1 cellular context compared by ENCODE assay signal in genomic region chr19:41958367-41959055, GRCh38.
TF ChIP-seq lines count a peak whose summit lies in the region.

No MANE protein-coding gene starts in this region.

TF ChIP-seq in HepG2, 621 proteins besides CTCF, POLR2A, EP300 and RAD21 (continued from another document and continues in another):
- no peak for TF ChIP-seq AFF4 (CRISPR knock-in tag; IDR thresholded peaks at IDR 0.05)
- 0 out of 2 replicates have a peak, but pooled peaks have one; percentile 19 for TF ChIP-seq ZNF275 (CRISPR knock-in tag; IDR thresholded peaks at IDR 0.05; ENCODE audit: borderline replicate concordance)
- no peak for TF ChIP-seq DBP (CRISPR knock-in tag; IDR thresholded peaks at IDR 0.05; ENCODE audit: not compliant biosample characterization)
- TF ChIP-seq ZNF878 (CRISPR knock-in tag; IDR thresholded peaks at IDR 0.05): no peak
- TF ChIP-seq TSC22D2 (CRISPR knock-in tag; IDR thresholded peaks at IDR 0.05; ENCODE audit: borderline replicate concordance): no peak
- TF ChIP-seq YY1 (IDR thresholded peaks at IDR 0.05; ENCODE audit: insufficient read depth, insufficient replicate concordance, low read depth, low read length): no peak
- no peak for TF ChIP-seq ZBTB39 (CRISPR knock-in tag; IDR thresholded peaks at IDR 0.05)
- TF ChIP-seq ZNF687 (CRISPR knock-in tag; IDR thresholded peaks at IDR 0.05): peak; percentile 59
- peak; percentile 44 for TF ChIP-seq MXD4 (CRISPR knock-in tag; IDR thresholded peaks at IDR 0.05)
- no peak for TF ChIP-seq GABPB1 (CRISPR knock-in tag; IDR thresholded peaks at IDR 0.05)
- TF ChIP-seq ZBTB46 (CRISPR knock-in tag; IDR thresholded peaks at IDR 0.05; ENCODE audit: borderline replicate concordance): no peak
- TF ChIP-seq ZNF431 (CRISPR knock-in tag; IDR thresholded peaks at IDR 0.05; ENCODE audit: borderline replicate concordance, low read depth): 0 out of 2 replicates have a peak, but pooled peaks have one; percentile 37
- TF ChIP-seq ZNF674 (CRISPR knock-in tag; IDR thresholded peaks at IDR 0.05; ENCODE audit: low read depth): peak; percentile 86; the same call in 1 of the 2 replicates
- TF ChIP-seq ZNF350 (CRISPR knock-in tag; IDR thresholded peaks at IDR 0.05; ENCODE audit: borderline replicate concordance, low read depth): no peak
- TF ChIP-seq ZFP62 (CRISPR knock-in tag; IDR thresholded peaks at IDR 0.05): no peak
- TF ChIP-seq CERS6 (CRISPR knock-in tag; IDR thresholded peaks at IDR 0.05): no peak
- 0 out of 2 replicates have a peak, but pooled peaks have one; percentile 9 for TF ChIP-seq ZNF329 (CRISPR knock-in tag; IDR thresholded peaks at IDR 0.05; ENCODE audit: low read depth)
- TF ChIP-seq ZNF607 (CRISPR knock-in tag; IDR thresholded peaks at IDR 0.05; ENCODE audit: borderline replicate concordance): no peak; the same call in 1 of the 2 replicates
- no peak for TF ChIP-seq ELF1 (CRISPR knock-in tag; IDR thresholded peaks at IDR 0.05)
- TF ChIP-seq THAP8 (CRISPR knock-in tag; IDR thresholded peaks at IDR 0.05; ENCODE audit: borderline replicate concordance): no peak
- no peak for TF ChIP-seq STAT5B (CRISPR knock-in tag; IDR thresholded peaks at IDR 0.05)
- no peak for TF ChIP-seq SIX1 (CRISPR knock-in tag; IDR thresholded peaks at IDR 0.05; ENCODE audit: borderline replicate concordance)
- TF ChIP-seq ZNF660 (CRISPR knock-in tag; IDR thresholded peaks at IDR 0.05; ENCODE audit: borderline replicate concordance, low read depth): no peak
- TF ChIP-seq SMAD3 (CRISPR knock-in tag; IDR thresholded peaks at IDR 0.05): no peak
- no peak for TF ChIP-seq MIXL1 (CRISPR knock-in tag; IDR thresholded peaks at IDR 0.05)
- TF ChIP-seq SALL1 (CRISPR knock-in tag; IDR thresholded peaks at IDR 0.05): peak; percentile 12; the same call in 1 of the 2 replicates
- 0 out of 2 replicates have a peak, but pooled peaks have one; percentile 40 for TF ChIP-seq NFKB2 (CRISPR knock-in tag; IDR thresholded peaks at IDR 0.05; ENCODE audit: borderline replicate concordance)
- TF ChIP-seq AHR (CRISPR knock-in tag; IDR thresholded peaks at IDR 0.05): 0 out of 2 replicates have a peak, but pooled peaks have one; percentile 11
- TF ChIP-seq ZNF564 (CRISPR knock-in tag; IDR thresholded peaks at IDR 0.05): no peak
- no peak for TF ChIP-seq ZNF354B (CRISPR knock-in tag; IDR thresholded peaks at IDR 0.05)
- no peak for TF ChIP-seq BHLHE40 (IDR thresholded peaks at IDR 0.05; ENCODE audit: low read length)
- TF ChIP-seq ARNTL (CRISPR knock-in tag; IDR thresholded peaks at IDR 0.05): no peak
- TF ChIP-seq ZNF883 (CRISPR knock-in tag; IDR thresholded peaks at IDR 0.05; ENCODE audit: not compliant biosample characterization): no peak
- no peak for TF ChIP-seq KDM6A (CRISPR knock-in tag; IDR thresholded peaks at IDR 0.05; ENCODE audit: low read depth)
- no peak for TF ChIP-seq DPF2 (CRISPR knock-in tag; IDR thresholded peaks at IDR 0.05; ENCODE audit: borderline replicate concordance, low read depth)
- no peak for TF ChIP-seq ZNF20 (CRISPR knock-in tag; IDR thresholded peaks at IDR 0.05)
- no peak for TF ChIP-seq POGK (CRISPR knock-in tag; conservative IDR thresholded peaks at IDR 0.05)
- TF ChIP-seq FOXK1 (CRISPR knock-in tag; IDR thresholded peaks at IDR 0.05; ENCODE audit: borderline replicate concordance, low read depth): no peak
- no peak for TF ChIP-seq GTF3A (CRISPR knock-in tag; conservative IDR thresholded peaks at IDR 0.05)
- 0 out of 2 replicates have a peak, but pooled peaks have one; percentile 13 for TF ChIP-seq PHF20 (CRISPR knock-in tag; IDR thresholded peaks at IDR 0.05)
- no peak for TF ChIP-seq ZBTB43 (CRISPR knock-in tag; conservative IDR thresholded peaks at IDR 0.05)
- TF ChIP-seq ZNF225 (CRISPR knock-in tag; IDR thresholded peaks at IDR 0.05): 0 out of 2 replicates have a peak, but pooled peaks have one; percentile 10
- peak; percentile 54; the same call in 1 of the 2 replicates for TF ChIP-seq ZFY (CRISPR knock-in tag; IDR thresholded peaks at IDR 0.05)
- TF ChIP-seq SYNCRIP (IDR thresholded peaks at IDR 0.05; ENCODE audit: insufficient read depth, low read depth, low read length): no peak
